ENCODE assay signal across 27 cellular contexts in genomic region chr9:94144394-94144793, GRCh38.
DNase-seq lines count a peak whose midpoint lies in the region; ATAC-seq, FAIRE-seq and TF ChIP-seq lines count a peak whose summit lies in the region.
"Had no signal": no experiment of that assay in that cellular context is flagged by ENCODE, and none has a peak within 500 bp of the region (broad histone marks: within the 10 kb centered on the region; RNA-seq: fewer than 3 reads in every experiment).

No MANE protein-coding gene starts in this region.

- 52% methylated on average over 2 of the region's 2 CpGs for WGBS in esophagus muscularis mucosa
- WGBS in upper lobe of left lung, 2 donors, result 46% methylated on average over 2 of the region's 2 CpGs

- TF ChIP-seq POLR2A in esophagus muscularis mucosa (IDR thresholded peaks at IDR 0.05; ENCODE audit: low read depth) (no peak), upper lobe of left lung (IDR thresholded peaks at IDR 0.05) (no peak)

- TF ChIP-seq CTCF in esophagus muscularis mucosa (IDR thresholded peaks at IDR 0.05) (no peak), lower lobe of right lung (IDR thresholded peaks at IDR 0.05) (no peak), upper lobe of left lung (IDR thresholded peaks at IDR 0.05) (no peak)

- FAIRE-seq in GM19239 (lab: Jason Lieb, UNC), result no peak

- H3K27me3 Mint-ChIP-seq in T-helper 1 cell treated with Interleukin-12 subunit alpha and Interleukin-12 subunit beta and Interleukin-4 antibody, amounts not matched to agents 30 μg/mL and 1 μg/mL, for 36 hours (ENCODE audit: low read depth), result peaks cover 4% of the 10 kb centered on the region
- H3K27me3 Mint-ChIP-seq: B cell; central memory CD8-positive, alpha-beta T cell; progenitor cell of endocrine pancreas had no signal

- intact Hi-C loops in esophagus muscularis mucosa (cut with DNase I), result no loop called here
- intact Hi-C loops in lower lobe of right lung (cut with DNase I), result no loop called here

- peak overlapping the region; percentile 36 to 69 (median 47) for H3K27ac ChIP-seq in esophagus muscularis mucosa (replicated peaks in 1 of 4)
- peak overlapping the region; percentile 21 for H3K27ac ChIP-seq in lower lobe of right lung
- peak overlapping the region in 2 of 4 donors; percentile 49 to 58 for H3K27ac ChIP-seq in upper lobe of left lung
- H3K27ac ChIP-seq: 22Rv1 had no signal

- no peaks in the 10 kb centered on the region for H3K36me3 Mint-ChIP-seq in T-helper 1 cell treated with Interleukin-12 subunit alpha and Interleukin-12 subunit beta and Interleukin-4 antibody, amounts not matched to agents 30 μg/mL and 1 μg/mL, for 36 hours (ENCODE audit: low read depth)
- H3K36me3 Mint-ChIP-seq: stimulated activated effector memory CD8-positive, alpha-beta T cell treated with anti-CD3 and anti-CD28 coated beads, Interleukin-12 subunit alpha, Interleukin-12 subunit beta, amount 100 ng/mL, for 72 hours; WTC11 had no signal

- no peaks in the 10 kb centered on the region for H3K4me1 Mint-ChIP-seq in T-helper 1 cell treated with Interleukin-12 subunit alpha and Interleukin-12 subunit beta and Interleukin-4 antibody, amounts not matched to agents 30 μg/mL and 1 μg/mL, for 36 hours (ENCODE audit: low read depth)
- H3K4me1 Mint-ChIP-seq: central memory CD8-positive, alpha-beta T cell; stimulated activated effector memory CD8-positive, alpha-beta T cell treated with anti-CD3 and anti-CD28 coated beads, Interleukin-12 subunit alpha, Interleukin-12 subunit beta, amount 100 ng/mL, for 72 hours had no signal

- H3K9me3 ChIP-seq in esophagus muscularis mucosa (no peaks in the 10 kb centered on the region), lower lobe of right lung (no peaks in the 10 kb centered on the region), upper lobe of left lung (no peaks in the 10 kb centered on the region)

- peak overlapping the region; percentile 49 for H3K27ac Mint-ChIP-seq in T-helper 1 cell treated with Interleukin-12 subunit alpha and Interleukin-12 subunit beta and Interleukin-4 antibody, amounts not matched to agents 30 μg/mL and 1 μg/mL, for 36 hours
- H3K27ac Mint-ChIP-seq: B cell; progenitor cell of endocrine pancreas; stimulated activated effector memory CD8-positive, alpha-beta T cell treated with anti-CD3 and anti-CD28 coated beads, Interleukin-12 subunit alpha, Interleukin-12 subunit beta, amount 100 ng/mL, for 72 hours; WTC11 had no signal

- no peaks in the 10 kb centered on the region for H3K9me3 Mint-ChIP-seq in T-helper 1 cell treated with Interleukin-12 subunit alpha and Interleukin-12 subunit beta and Interleukin-4 antibody, amounts not matched to agents 30 μg/mL and 1 μg/mL, for 36 hours
- H3K9me3 Mint-ChIP-seq: central memory CD8-positive, alpha-beta T cell; stimulated activated effector memory CD8-positive, alpha-beta T cell treated with anti-CD3 and anti-CD28 coated beads, Interleukin-12 subunit alpha, Interleukin-12 subunit beta, amount 100 ng/mL, for 72 hours; WTC11 had no signal

- H3K36me3 ChIP-seq in esophagus muscularis mucosa (no peaks in the 10 kb centered on the region), lower lobe of right lung (no peaks in the 10 kb centered on the region), upper lobe of left lung (no peaks in the 10 kb centered on the region)

- H3K4me3 Mint-ChIP-seq in T-helper 1 cell treated with Interleukin-12 subunit alpha and Interleukin-12 subunit beta and Interleukin-4 antibody, amounts not matched to agents 30 μg/mL and 1 μg/mL, for 36 hours, result no peak overlapping the region
- H3K4me3 Mint-ChIP-seq: B cell; central memory CD8-positive, alpha-beta T cell; stimulated activated effector memory CD8-positive, alpha-beta T cell treated with anti-CD3 and anti-CD28 coated beads, Interleukin-12 subunit alpha, Interleukin-12 subunit beta, amount 100 ng/mL, for 72 hours; WTC11 had no signal

- H3K4me1 ChIP-seq in esophagus muscularis mucosa, result peaks cover 23 to 52% (median 44%) of the 10 kb centered on the region in 4 donors
- H3K4me1 ChIP-seq in lower lobe of right lung, result peaks cover 36% of the 10 kb centered on the region
- H3K4me1 ChIP-seq in upper lobe of left lung, result peaks cover 0 to 21% (median 15%) of the 10 kb centered on the region in 4 donors

- H3K4me3 ChIP-seq in esophagus muscularis mucosa (no peak overlapping the region), lower lobe of right lung (no peak overlapping the region), upper lobe of left lung (no peak overlapping the region)
- H3K4me3 ChIP-seq: skin epidermis had no signal

- TF ChIP-seq EP300 in esophagus muscularis mucosa (IDR thresholded peaks at IDR 0.05) (peak; percentile 75), upper lobe of left lung (IDR thresholded peaks at IDR 0.05) (peak in 3 of 4 donors; percentile 28 to 50 (median 33))

- ATAC-seq in lower lobe of right lung (peak in 1 of 2 donors; percentile 47), upper lobe of left lung (ENCODE audit: low FRiP score in 2 of 2) (peak in 1 of 2 donors; percentile 11)
- ATAC-seq: left lobe of liver; stimulated activated effector memory CD8-positive, alpha-beta T cell treated with anti-CD3 and anti-CD28 coated beads, Interleukin-12 subunit alpha, Interleukin-12 subunit beta, amount 100 ng/mL, for 72 hours; WTC11 had no signal

- H3K27me3 ChIP-seq in esophagus muscularis mucosa (no peaks in the 10 kb centered on the region), lower lobe of right lung (ENCODE audit: low read depth) (no peaks in the 10 kb centered on the region), upper lobe of left lung (no peaks in the 10 kb centered on the region)

- DNase-seq in T-helper 1 cell (no peak), esophagus muscularis mucosa (ENCODE audit: extremely low spot score) (peak; percentile 88), lower lobe of right lung (no peak), upper lobe of left lung (peak in 1 of 2 donors; percentile 46), HPDE6-E6E7 (ENCODE audit: extremely low spot score) (no peak), NCI-H1694 treated with DMSO at 0.1 percent for 48 hours (lab: John Stamatoyannopoulos, UW) (no peak), GM19239 (ENCODE audit: insufficient read length, low spot score) (no peak)
- DNase-seq: activated CD4-positive, alpha-beta T cell treated with anti-CD3 and anti-CD28 coated beads, Interleukin-2, amount 50 U/mL, for 4 hours; activated gamma-delta T cell treated with Interleukin-2 at 50 U/mL for 16 hours; activated T-cell treated with anti-CD3 and anti-CD28 coated beads for 4 hours; amniotic stem cell; erythroblast; glutamatergic neuron; KG1; NCI-H1694; NCI-H748 treated with DMSO at 0.1 percent for 48 hours; stimulated activated CD4-positive, alpha-beta T cell treated with anti-CD3 and anti-CD28 coated beads, Interleukin-1b, Interleukin-23, amount 100 ng/mL, for 48 hours; T1000 had no signal
